In the genomic region with DNA sequence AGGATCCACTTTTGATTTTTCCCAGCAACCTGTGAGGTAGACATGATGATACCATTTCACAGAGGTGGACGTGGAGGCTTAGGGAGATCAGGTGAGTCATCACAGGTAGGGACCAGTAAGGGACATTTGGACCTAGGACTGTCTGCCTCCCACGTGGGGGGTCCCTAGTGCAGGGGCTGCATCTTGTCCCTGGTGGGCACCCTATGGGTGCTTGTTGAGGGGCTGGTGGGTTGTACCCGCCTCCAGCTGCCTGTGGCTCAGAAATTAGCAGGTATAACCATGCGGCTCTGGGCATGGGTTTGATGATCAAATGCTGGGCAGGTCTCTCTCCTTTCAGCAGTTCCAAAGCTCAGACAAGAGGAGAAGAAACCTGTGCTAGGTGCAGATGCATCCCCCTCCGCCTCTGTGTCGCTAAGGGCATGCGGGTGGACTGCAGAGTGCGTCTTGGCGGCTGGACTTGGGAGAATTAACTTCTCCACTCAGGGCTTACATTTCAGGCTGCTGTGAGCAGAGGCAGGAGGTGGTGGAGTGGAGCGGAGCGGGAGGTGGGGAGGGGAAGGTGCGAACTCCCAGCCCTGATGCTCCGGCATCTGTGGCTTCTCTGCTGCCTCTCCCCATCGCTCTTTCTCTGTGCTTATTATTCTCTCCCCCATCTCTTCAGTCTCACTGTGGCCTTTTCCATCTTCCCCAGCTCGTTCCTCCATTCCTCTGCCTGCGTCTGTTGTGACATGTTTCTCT, we compare ENCODE assay signal across 18 cellular contexts.
DNase-seq lines count a peak whose midpoint lies in the region; TF ChIP-seq lines count a peak whose summit lies in the region.
"Had no signal": no experiment of that assay in that cellular context is flagged by ENCODE, and none has a peak within 500 bp of the region (broad histone marks: within the 10 kb centered on the region; RNA-seq: fewer than 3 reads in every experiment).

No MANE protein-coding gene starts in this region.

- H3K27me3 Mint-ChIP-seq in endodermal cell (ENCODE audit: insufficient read depth) (peaks cover 9% of the 10 kb centered on the region), neural progenitor cell (ENCODE audit: insufficient read depth, low read depth) (no peaks in the 10 kb centered on the region)

- no peak for TF ChIP-seq CTCF in endodermal cell (conservative IDR thresholded peaks at IDR 0.05)
- no peak for TF ChIP-seq CTCF in neural progenitor cell (IDR thresholded peaks at IDR 0.05)

- in situ Hi-C loops in GM23248 (cut with MboI): no loop called here

- no peaks in the 10 kb centered on the region for H3K36me3 Mint-ChIP-seq in endodermal cell (ENCODE audit: low read depth)
- peaks cover 1% of the 10 kb centered on the region for H3K36me3 Mint-ChIP-seq in neural progenitor cell

- H3K4me2 ChIP-seq in GM23248 (ENCODE audit: unreplicated experiment): no peak overlapping the region
- no peak overlapping the region for H3K4me2 ChIP-seq in neural progenitor cell

- H3F3A ChIP-seq in GM23248 (ENCODE audit: insufficient read depth): peaks cover 28% of the 10 kb centered on the region; the same call in 1 of the 2 replicates
- no peaks in the 10 kb centered on the region for H3F3A ChIP-seq in neural progenitor cell (ENCODE audit: low read depth)

- H3K9me3 Mint-ChIP-seq in endodermal cell: peaks cover 29% of the 10 kb centered on the region
- peaks cover 20% of the 10 kb centered on the region for H3K9me3 Mint-ChIP-seq in neural progenitor cell

- H3K4me1 Mint-ChIP-seq in endodermal cell (no peaks in the 10 kb centered on the region), neural progenitor cell (peaks cover 11% of the 10 kb centered on the region)

- H3K4me3 ChIP-seq in GM23248 (no peak overlapping the region), endodermal cell (ENCODE audit: low read length) (no peak overlapping the region), neural progenitor cell (no peak overlapping the region), H7 (ENCODE audit: insufficient read depth, low read depth, low read length) (no peak overlapping the region)

- H3K4me1 ChIP-seq in GM23248 (ENCODE audit: insufficient read depth): peaks cover 11% of the 10 kb centered on the region; the same call in 1 of the 2 replicates
- no peaks in the 10 kb centered on the region for H3K4me1 ChIP-seq in endodermal cell (ENCODE audit: control insufficient read depth, insufficient read depth, low read length)
- peaks cover 3% of the 10 kb centered on the region for H3K4me1 ChIP-seq in neural progenitor cell

- H3K36me3 ChIP-seq in GM23248 (ENCODE audit: low read depth) (no peaks in the 10 kb centered on the region), endodermal cell (ENCODE audit: control insufficient read depth, insufficient read depth, low read length) (no peaks in the 10 kb centered on the region), neural progenitor cell (no peaks in the 10 kb centered on the region), H7 (replicated peaks; ENCODE audit: control insufficient read depth, insufficient read depth, low read length) (no peaks in the 10 kb centered on the region)

- H3K9ac ChIP-seq in GM23248 (no peak overlapping the region), endodermal cell (ENCODE audit: extremely low read depth, low read length, poor library complexity, severe bottlenecking) (no peak overlapping the region), neural progenitor cell (no peak overlapping the region)

- no peaks in the 10 kb centered on the region for H3K9me2 ChIP-seq in GM23248 (ENCODE audit: insufficient read depth)

- H3K4me3 Mint-ChIP-seq in endodermal cell (no peak overlapping the region), neural progenitor cell (no peak overlapping the region)
- H3K4me3 Mint-ChIP-seq: CD4-positive, alpha-beta T cell; HFFc6 had no signal

- H2AFZ ChIP-seq in GM23248 (peak overlapping the region; percentile 67), neural progenitor cell (replicated peaks) (peak overlapping the region; percentile 84)

- WGBS in GM23248 (ENCODE audit: low coverage in 1 of 2, low lambda C conversion rate in 2 of 2, missing lambda C conversion rate in 2 of 2), 2 experiments: 42 to 44% methylated on average over 14 to 16 of the region's 16 CpGs
- WGBS in endodermal cell (ENCODE audit: insufficient coverage in 1 of 2, insufficient read length in 1 of 2), 2 experiments: 85 to 87% methylated on average over 8 to 16 of the region's 16 CpGs

- H3K27ac ChIP-seq in GM23248 (no peak overlapping the region), endodermal cell (ENCODE audit: low read depth, low read length) (no peak overlapping the region), neural progenitor cell (no peak overlapping the region)

- H4K20me1 ChIP-seq in GM23248 (ENCODE audit: insufficient read depth) (no peaks in the 10 kb centered on the region), neural progenitor cell (ENCODE audit: low read depth) (no peaks in the 10 kb centered on the region)

- DNase-seq in GM23248 (no peak), endodermal cell (peak; percentile 41), neural progenitor cell (ENCODE audit: low spot score) (no peak), COR-L47 (lab: John Stamatoyannopoulos, UW) (no peak), NCI-H2081 treated with DMSO at 0.1 percent for 48 hours (lab: John Stamatoyannopoulos, UW) (no peak), H7 (no peak), cerebellar nuclear complex (lab: John Stamatoyannopoulos, UW) (no peak)
- DNase-seq in activated CD8-positive, alpha-beta memory T cell treated with anti-CD3 and anti-CD28 coated beads, Interleukin-2, amount 50 U/mL, for 48 hours: peak; percentile 28
- DNase-seq: CD4-positive, alpha-beta T cell; DND-41; GDM1; KBM-7; NCI-H1092; NCI-H2107; NCI-H446 treated with DMSO at 0.1 percent for 48 hours; NCI-H774; Right ventricle myocardium superior had no signal

- H3K79me2 ChIP-seq in GM23248 (ENCODE audit: insufficient read depth) (no peaks in the 10 kb centered on the region), neural progenitor cell (ENCODE audit: low read depth) (no peaks in the 10 kb centered on the region)

- H3K9me3 ChIP-seq in GM23248 (ENCODE audit: low read depth) (no peaks in the 10 kb centered on the region), endodermal cell (ENCODE audit: control insufficient read depth, low read length) (peaks cover 30% of the 10 kb centered on the region), neural progenitor cell (ENCODE audit: low read depth) (peaks cover 13% of the 10 kb centered on the region)

- H3K27ac Mint-ChIP-seq in endodermal cell (no peak overlapping the region), neural progenitor cell (no peak overlapping the region)
- H3K27ac Mint-ChIP-seq: CD4-positive, alpha-beta T cell; HFFc6 had no signal

- no peaks in the 10 kb centered on the region for H3K27me3 ChIP-seq in GM23248 (replicated peaks; ENCODE audit: insufficient read depth)
- H3K27me3 ChIP-seq in endodermal cell (ENCODE audit: control insufficient read depth, insufficient read depth, low read length, poor library complexity, severe bottlenecking): no peaks in the 10 kb centered on the region
- no peaks in the 10 kb centered on the region for H3K27me3 ChIP-seq in neural progenitor cell
- no peaks in the 10 kb centered on the region for H3K27me3 ChIP-seq in H7 (ENCODE audit: control insufficient read depth, insufficient read depth, low read length)

Comparison
In these comparisons a context has a peak if more than half of its experiments do, and no peak if none do; other contexts are left out.
1. DNase-seq: peak in activated CD8-positive, alpha-beta memory T cell treated with anti-CD3 and anti-CD28 coated beads, Interleukin-2, amount 50 U/mL, for 48 hours (single experiment) and endodermal cell (single experiment); none in GM23248 (single experiment), neural progenitor cell (single experiment), COR-L47 (single experiment), NCI-H2081 treated with DMSO at 0.1 percent for 48 hours (single experiment), H7 (single experiment) and cerebellar nuclear complex (0 of 2).